1 cellular context compared by ENCODE assay signal in the genomic region with DNA sequence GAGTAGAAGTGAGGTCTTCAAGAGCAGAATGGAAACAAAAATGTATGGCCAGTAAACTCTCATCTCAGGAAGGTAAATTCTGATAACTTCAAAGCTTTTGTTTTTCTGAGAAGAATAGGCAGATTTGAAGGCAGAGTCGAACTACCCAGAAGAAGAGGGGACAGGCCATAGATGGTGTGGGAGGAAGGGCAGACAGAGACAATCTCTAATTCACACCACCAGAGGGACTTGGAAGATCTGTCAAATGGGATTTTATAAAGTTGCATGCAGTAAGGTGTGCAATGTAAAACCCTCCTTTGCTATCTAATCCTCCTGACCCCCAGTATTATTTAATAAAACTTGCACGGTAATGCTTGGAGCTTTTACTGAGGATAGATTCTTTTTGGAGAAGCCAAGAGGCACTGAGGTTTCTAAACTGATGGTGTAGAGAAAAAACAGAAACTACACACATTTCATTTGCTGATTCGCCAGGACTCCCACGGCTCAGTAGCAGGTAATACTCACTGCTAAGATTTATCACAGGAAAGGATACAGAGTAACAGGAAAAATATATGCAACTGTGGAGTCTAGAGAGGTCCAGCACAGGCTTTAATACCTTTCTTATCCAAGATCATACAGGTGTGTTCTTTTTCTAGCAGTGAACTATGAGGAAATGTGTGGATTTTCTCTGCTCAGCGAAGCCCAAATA.
A peak's percentile ranks its signal among the peaks of the same experiment; 100 is the strongest.
TF ChIP-seq lines count a peak whose summit lies in the region.

No MANE protein-coding gene starts in this region.

TF ChIP-seq in HepG2, 621 proteins besides CTCF, POLR2A, EP300 and RAD21:
- TF ChIP-seq ZFYVE20 (CRISPR knock-in tag; IDR thresholded peaks at IDR 0.05; ENCODE audit: borderline replicate concordance, low read depth) (no peak), STAG1 (CRISPR knock-in tag; IDR thresholded peaks at IDR 0.05) (peak; percentile 58), BHLHE40 (IDR thresholded peaks at IDR 0.05; ENCODE audit: low read length) (no peak), TGIF2 (CRISPR knock-in tag; IDR thresholded peaks at IDR 0.05) (no peak), SMC3 (IDR thresholded peaks at IDR 0.05; ENCODE audit: low read length) (peak; percentile 39)
- TF ChIP-seq, protein P1, sequence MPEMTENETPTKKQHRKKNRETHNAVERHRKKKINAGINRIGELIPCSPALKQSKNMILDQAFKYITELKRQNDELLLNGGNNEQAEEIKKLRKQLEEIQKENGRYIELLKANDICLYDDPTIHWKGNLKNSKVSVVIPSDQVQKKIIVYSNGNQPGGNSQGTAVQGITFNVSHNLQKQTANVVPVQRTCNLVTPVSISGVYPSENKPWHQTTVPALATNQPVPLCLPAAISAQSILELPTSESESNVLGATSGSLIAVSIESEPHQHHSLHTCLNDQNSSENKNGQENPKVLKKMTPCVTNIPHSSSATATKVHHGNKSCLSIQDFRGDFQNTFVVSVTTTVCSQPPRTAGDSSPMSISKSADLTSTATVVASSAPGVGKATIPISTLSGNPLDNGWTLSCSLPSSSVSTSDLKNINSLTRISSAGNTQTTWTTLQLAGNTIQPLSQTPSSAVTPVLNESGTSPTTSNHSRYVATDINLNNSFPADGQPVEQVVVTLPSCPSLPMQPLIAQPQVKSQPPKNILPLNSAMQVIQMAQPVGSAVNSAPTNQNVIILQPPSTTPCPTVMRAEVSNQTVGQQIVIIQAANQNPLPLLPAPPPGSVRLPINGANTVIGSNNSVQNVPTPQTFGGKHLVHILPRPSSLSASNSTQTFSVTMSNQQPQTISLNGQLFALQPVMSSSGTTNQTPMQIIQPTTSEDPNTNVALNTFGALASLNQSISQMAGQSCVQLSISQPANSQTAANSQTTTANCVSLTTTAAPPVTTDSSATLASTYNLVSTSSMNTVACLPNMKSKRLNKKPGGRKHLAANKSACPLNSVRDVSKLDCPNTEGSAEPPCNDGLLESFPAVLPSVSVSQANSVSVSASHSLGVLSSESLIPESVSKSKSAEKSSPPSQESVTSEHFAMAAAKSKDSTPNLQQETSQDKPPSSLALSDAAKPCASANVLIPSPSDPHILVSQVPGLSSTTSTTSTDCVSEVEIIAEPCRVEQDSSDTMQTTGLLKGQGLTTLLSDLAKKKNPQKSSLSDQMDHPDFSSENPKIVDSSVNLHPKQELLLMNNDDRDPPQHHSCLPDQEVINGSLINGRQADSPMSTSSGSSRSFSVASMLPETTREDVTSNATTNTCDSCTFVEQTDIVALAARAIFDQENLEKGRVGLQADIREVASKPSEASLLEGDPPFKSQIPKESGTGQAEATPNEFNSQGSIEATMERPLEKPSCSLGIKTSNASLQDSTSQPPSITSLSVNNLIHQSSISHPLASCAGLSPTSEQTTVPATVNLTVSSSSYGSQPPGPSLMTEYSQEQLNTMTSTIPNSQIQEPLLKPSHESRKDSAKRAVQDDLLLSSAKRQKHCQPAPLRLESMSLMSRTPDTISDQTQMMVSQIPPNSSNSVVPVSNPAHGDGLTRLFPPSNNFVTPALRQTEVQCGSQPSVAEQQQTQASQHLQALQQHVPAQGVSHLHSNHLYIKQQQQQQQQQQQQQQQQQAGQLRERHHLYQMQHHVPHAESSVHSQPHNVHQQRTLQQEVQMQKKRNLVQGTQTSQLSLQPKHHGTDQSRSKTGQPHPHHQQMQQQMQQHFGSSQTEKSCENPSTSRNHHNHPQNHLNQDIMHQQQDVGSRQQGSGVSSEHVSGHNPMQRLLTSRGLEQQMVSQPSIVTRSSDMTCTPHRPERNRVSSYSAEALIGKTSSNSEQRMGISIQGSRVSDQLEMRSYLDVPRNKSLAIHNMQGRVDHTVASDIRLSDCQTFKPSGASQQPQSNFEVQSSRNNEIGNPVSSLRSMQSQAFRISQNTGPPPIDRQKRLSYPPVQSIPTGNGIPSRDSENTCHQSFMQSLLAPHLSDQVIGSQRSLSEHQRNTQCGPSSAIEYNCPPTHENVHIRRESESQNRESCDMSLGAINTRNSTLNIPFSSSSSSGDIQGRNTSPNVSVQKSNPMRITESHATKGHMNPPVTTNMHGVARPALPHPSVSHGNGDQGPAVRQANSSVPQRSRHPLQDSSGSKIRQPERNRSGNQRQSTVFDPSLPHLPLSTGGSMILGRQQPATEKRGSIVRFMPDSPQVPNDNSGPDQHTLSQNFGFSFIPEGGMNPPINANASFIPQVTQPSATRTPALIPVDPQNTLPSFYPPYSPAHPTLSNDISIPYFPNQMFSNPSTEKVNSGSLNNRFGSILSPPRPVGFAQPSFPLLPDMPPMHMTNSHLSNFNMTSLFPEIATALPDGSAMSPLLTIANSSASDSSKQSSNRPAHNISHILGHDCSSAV (CRISPR knock-in tag; IDR thresholded peaks at IDR 0.05; ENCODE audit: borderline replicate concordance): no peak
